ENCODE assay signal across 8 cellular contexts in genomic region chr10:33122014-33122788, GRCh38.
DNase-seq lines count a peak whose midpoint lies in the region; TF ChIP-seq lines count a peak whose summit lies in the region.

No MANE protein-coding gene starts in this region.

- no peak for TF ChIP-seq EP300 in sigmoid colon (IDR thresholded peaks at IDR 0.05)

- H3K4me3 ChIP-seq in muscle layer of colon (ENCODE audit: low read depth in 1 of 2, low read length in 2 of 2), result no peak overlapping the region
- peak overlapping the region in 1 of 4 donors; percentile 5 for H3K4me3 ChIP-seq in sigmoid colon
- H3K4me3 ChIP-seq in spleen, result no peak overlapping the region

- peak; percentile 94 for DNase-seq in AG09319 (ENCODE audit: extremely low read depth, low read depth)
- DNase-seq in HCEC 1CT, result peak; percentile 66
- DNase-seq in amniotic epithelial cell (ENCODE audit: low read depth), result peak; percentile 85
- DNase-seq in NCI-H510A treated with DMSO at 0.1 percent for 48 hours (lab: John Stamatoyannopoulos, UW), result no peak
- no peak for DNase-seq in sigmoid colon
- no peak for DNase-seq in putamen (ENCODE audit: low spot score)
- no peak for DNase-seq in spleen

- 48 to 70% methylated on average over 12 of the region's 12 CpGs for WGBS in sigmoid colon, 2 donors
- WGBS in spleen, 5 donors, result 85 to 94% (median 92%) methylated on average over 12 of the region's 12 CpGs

- TF ChIP-seq POLR2A in sigmoid colon (IDR thresholded peaks at IDR 0.05) (no peak), spleen (IDR thresholded peaks at IDR 0.05) (no peak)

- H3K9me3 ChIP-seq in muscle layer of colon (ENCODE audit: low read length) (no peaks in the 10 kb centered on the region), sigmoid colon (no peaks in the 10 kb centered on the region), spleen (no peaks in the 10 kb centered on the region)

- no peak overlapping the region for H3K9ac ChIP-seq in muscle layer of colon (ENCODE audit: low read length)

- H3K27ac ChIP-seq in muscle layer of colon (ENCODE audit: low read depth, low read length) (peak overlapping the region; percentile 37), sigmoid colon (peak overlapping the region in 1 of 4 donors; percentile 16), spleen (no peak overlapping the region)

- peaks cover 20% of the 10 kb centered on the region for H3K4me1 ChIP-seq in muscle layer of colon (ENCODE audit: insufficient read depth, low read length)
- peaks cover 0 to 11% (median 7%) of the 10 kb centered on the region in 4 donors for H3K4me1 ChIP-seq in sigmoid colon
- H3K4me1 ChIP-seq in spleen, result peaks cover 5 to 32% (median 30%) of the 10 kb centered on the region in 6 donors

- H3K27me3 ChIP-seq in muscle layer of colon (ENCODE audit: control insufficient read depth in 1 of 2, insufficient read depth in 2 of 2, low read length in 2 of 2) (no peaks in the 10 kb centered on the region), sigmoid colon (no peaks in the 10 kb centered on the region), spleen (replicated peaks in 1 of 7) (no peaks in the 10 kb centered on the region)

- TF ChIP-seq CTCF in AG09319 (IDR thresholded peaks at IDR 0.05; ENCODE audit: low read depth, low read length) (no peak), sigmoid colon (IDR thresholded peaks at IDR 0.05) (no peak), spleen (IDR thresholded peaks at IDR 0.05 in 8 of 11, conservative IDR thresholded peaks at IDR 0.05 in 3 of 11) (no peak)

- intact Hi-C loops in sigmoid colon (cut with DNase I) (no loop called here), spleen (cut with DNase I; ENCODE audit: low total_unique reads) (no loop called here)

- H3K36me3 ChIP-seq in muscle layer of colon (ENCODE audit: insufficient read depth, low read length) (no peaks in the 10 kb centered on the region), sigmoid colon (no peaks in the 10 kb centered on the region), spleen (no peaks in the 10 kb centered on the region)

Comparison
In these comparisons a context has a peak if more than half of its experiments do, and no peak if none do; other contexts are left out.
1. DNase-seq: peak in AG09319 (single experiment), HCEC 1CT (single experiment) and amniotic epithelial cell (single experiment); none in NCI-H510A treated with DMSO at 0.1 percent for 48 hours (single experiment), sigmoid colon (single experiment), putamen (single experiment) and spleen (single experiment).